ENCODE assay signal across 29 cellular contexts in the genomic region with DNA sequence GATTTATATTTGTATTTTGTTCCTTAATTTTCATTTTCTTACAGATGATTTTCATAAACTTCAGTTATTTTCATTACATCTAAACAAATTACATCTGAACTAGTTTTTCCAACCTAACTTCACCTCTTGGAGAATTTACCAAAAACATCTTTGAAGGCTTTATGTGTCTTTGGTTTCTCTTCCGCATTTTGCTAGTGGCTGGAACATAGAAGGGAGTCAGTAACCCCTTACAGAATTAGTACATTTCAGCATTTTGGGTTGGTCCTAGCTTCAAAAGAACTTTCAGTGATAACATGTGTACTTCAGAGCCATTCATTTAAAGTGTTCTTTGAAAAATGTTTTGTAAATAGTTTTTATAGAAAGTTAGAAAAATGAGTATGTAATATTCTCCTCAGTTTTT.
"Had no signal": no experiment of that assay in that cellular context is flagged by ENCODE, and none has a peak within 500 bp of the region (broad histone marks: within the 10 kb centered on the region; RNA-seq: fewer than 3 reads in every experiment).

No MANE protein-coding gene starts in this region.

- H3K4me1 ChIP-seq: body of pancreas, esophagus muscularis mucosa, foreskin keratinocyte, gastrocnemius medialis, heart left ventricle had no signal

- H3K36me3 ChIP-seq: esophagus muscularis mucosa, gastrocnemius medialis, heart left ventricle had no signal

- ATAC-seq: activated CD4-positive, CD25-positive, alpha-beta regulatory T cell treated with anti-CD3 and anti-CD28 coated beads, Interleukin-2, amount 50 U/mL, for 24 hours; activated CD8-positive, alpha-beta T cell treated with anti-CD3 and anti-CD28 coated beads for 36 hours; activated T-cell treated with anti-CD3 and anti-CD28 coated beads, Interleukin-2, amount 50 U/mL, for 4 hours; activated T-helper 17 cell treated with anti-CD3 and anti-CD28 coated beads, Interleukin-2, amount 50 U/mL, for 72 hours; body of pancreas; effector memory CD8-positive, alpha-beta T cell; foreskin keratinocyte; gastrocnemius medialis; heart left ventricle; WTC11 had no signal

- H3K27me3 ChIP-seq: body of pancreas, esophagus muscularis mucosa, foreskin keratinocyte, gastrocnemius medialis, heart left ventricle had no signal

- DNase-seq: activated CD4-positive, alpha-beta T cell treated with anti-CD3 and anti-CD28 coated beads for 48 hours; activated CD4-positive, alpha-beta T cell treated with anti-CD3 and anti-CD28 coated beads, Interleukin-2, amount 50 U/mL, for 1 hour; activated CD4-positive, alpha-beta T cell treated with anti-CD3 and anti-CD28 coated beads, Interleukin-2, amount 50 U/mL, for 48 hours; activated CD8-positive, alpha-beta memory T cell treated with anti-CD3 and anti-CD28 coated beads for 24 hours; activated CD8-positive, alpha-beta T cell treated with anti-CD3 and anti-CD28 coated beads for 36 hours; activated effector memory CD4-positive, alpha-beta T cell treated with Interleukin-2 at 50 U/mL for 16 hours; activated gamma-delta T cell treated with Interleukin-2 at 50 U/mL for 16 hours; activated naive CD4-positive, alpha-beta T cell treated with anti-CD3 and anti-CD28 coated beads, Interleukin-2, amount 50 U/mL, for 16 hours; activated naive CD4-positive, alpha-beta T cell treated with Interleukin-2 at 50 U/mL for 16 hours; activated T-cell treated with anti-CD3 and anti-CD28 coated beads, Interleukin-2, amount 50 U/mL, for 4 hours; amniotic stem cell; anterior cingulate cortex; body of pancreas; caudate nucleus; cortex of kidney; dermis blood vessel endothelial cell; effector CD4-positive, alpha-beta T cell; effector memory CD8-positive, alpha-beta T cell; erythroblast; gastrocnemius medialis; glutamatergic neuron; heart left ventricle; T-helper 2 cell had no signal

- H3K4me3 ChIP-seq: body of pancreas, esophagus muscularis mucosa, gastrocnemius medialis, heart left ventricle had no signal

- H3K27ac ChIP-seq: body of pancreas, esophagus muscularis mucosa, foreskin keratinocyte, gastrocnemius medialis, heart left ventricle, VCaP had no signal

- H3K9me3 ChIP-seq: body of pancreas, esophagus muscularis mucosa, gastrocnemius medialis, heart left ventricle had no signal
